ENCODE assay signal across 11 cellular contexts in the genomic region with DNA sequence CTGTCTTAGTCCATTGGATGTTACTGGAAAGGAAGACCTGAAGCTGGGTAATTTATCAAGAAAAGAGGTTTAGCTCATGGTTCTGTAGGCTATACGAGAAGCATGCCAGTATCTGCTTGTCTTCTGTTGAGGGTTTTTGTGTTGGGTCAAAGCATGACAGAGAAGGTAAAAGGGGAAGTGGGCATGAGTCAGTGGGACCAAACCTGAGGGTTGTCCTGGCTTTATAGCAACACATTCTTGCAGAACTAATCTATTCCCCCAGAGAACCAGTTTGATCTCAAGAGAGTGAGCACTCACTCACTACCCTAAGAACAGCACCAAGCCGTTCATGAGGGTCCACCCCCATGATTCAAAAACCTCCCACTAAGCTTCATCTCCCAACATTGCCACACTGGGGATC. TPM values are rescaled to one million over a fixed set of nuclear protein-coding genes. Genes with fewer than 3 reads are reported as not detected.
DNase-seq lines count a peak whose midpoint lies in the region; ATAC-seq, FAIRE-seq and TF ChIP-seq lines count a peak whose summit lies in the region.
"Had no signal": no experiment of that assay in that cellular context is flagged by ENCODE, and none has a peak within 500 bp of the region (broad histone marks: within the 10 kb centered on the region; RNA-seq: fewer than 3 reads in every experiment).

No MANE protein-coding gene starts in this region.

- POLR2A ChIA-PET in GM12878 (lab: Charles Lee) = no interaction called here

- 0 out of 4 replicates have a peak, but pooled peaks of 1 of the 2 experiments have one; percentile 22 for TF ChIP-seq EP300 in GM12878 (IDR thresholded peaks at IDR 0.05; ENCODE audit: borderline replicate concordance in 1 of 2, control insufficient read depth in 1 of 2, low read depth in 2 of 2, low read length in 2 of 2)

- no peak for TF ChIP-seq RAD21 in GM12878 (IDR thresholded peaks at IDR 0.05; ENCODE audit: insufficient read depth, low read depth, low read length)

- no peak overlapping the region for H3K4me3 Mint-ChIP-seq in H9
- H3K4me3 Mint-ChIP-seq in T-helper 17 cell = no peak overlapping the region

- in situ Hi-C loops in GM12878 (cut with MboI) = no loop called here

- H3K27me3 ChIP-seq in GM12878 (replicated peaks in 1 of 2; ENCODE audit: control insufficient read depth in 2 of 2, insufficient read depth in 2 of 2, low read length in 1 of 2) (no peaks in the 10 kb centered on the region), H9 (ENCODE audit: insufficient read depth, low read length) (no peaks in the 10 kb centered on the region)
- H3K27me3 ChIP-seq: body of pancreas had no signal

- peak overlapping the region; percentile 2; the same call in 1 of the 2 replicates for H2AFZ ChIP-seq in GM12878 (ENCODE audit: control insufficient read depth, low read depth, low read length)
- no peak overlapping the region for H2AFZ ChIP-seq in H9 (ENCODE audit: low read length)

- SMC1A ChIA-PET in GM12878 (lab: Charles Lee; ENCODE audit: uncharacterized antibody, unreplicated experiment) = interaction anchor here (0.7 to 2.1 kb wide), 8 partner anchors 11 to 118 kb away, joined by 3 to 5 read pairs (median 4); no protein-coding TSS in a partner anchor

- H2BK12ac ChIP-seq in H9 (ENCODE audit: insufficient read length, low read depth, low read length) = no peak overlapping the region

- no peaks in the 10 kb centered on the region for H3K9me3 Mint-ChIP-seq in H9

- H2BK5ac ChIP-seq in H9 (ENCODE audit: insufficient read length, low read length) = no peak overlapping the region

- no peaks in the 10 kb centered on the region for H3K27me3 Mint-ChIP-seq in H9 (ENCODE audit: low read depth)
- H3K27me3 Mint-ChIP-seq in T-helper 17 cell = peaks cover 5% of the 10 kb centered on the region

- no peaks in the 10 kb centered on the region for H3K36me3 Mint-ChIP-seq in H9 (ENCODE audit: insufficient read depth in 1 of 3, low read depth in 3 of 3)
- no peaks in the 10 kb centered on the region for H3K36me3 Mint-ChIP-seq in T-helper 17 cell (ENCODE audit: low read depth)

- no peaks in the 10 kb centered on the region for H3K79me1 ChIP-seq in H9 (ENCODE audit: insufficient read depth, low read depth, low read length, poor library complexity, severe bottlenecking)

- H2BK120ac ChIP-seq in H9 (ENCODE audit: low read depth, low read length, poor library complexity, severe bottlenecking) = no peak overlapping the region

- FAIRE-seq in GM12878 (lab: Jason Lieb, UNC) = no peak

- H3K4me1 ChIP-seq in GM12878 (ENCODE audit: control insufficient read depth, insufficient read depth, low read length) (peaks cover 8% of the 10 kb centered on the region), H9 (ENCODE audit: insufficient read depth, low read length) (peaks cover 1% of the 10 kb centered on the region; the same call in 1 of the 2 replicates)
- H3K4me1 ChIP-seq: body of pancreas had no signal

- H3K18ac ChIP-seq in H9 (ENCODE audit: insufficient read length, low read depth, low read length) = no peak overlapping the region

- TF ChIP-seq POLR2A in GM12878 (IDR thresholded peaks at IDR 0.05; ENCODE audit: low read depth, low read length) = no peak

- no peak overlapping the region for H3K4ac ChIP-seq in H9 (ENCODE audit: low read depth, low read length)

- WGBS in GM12878 (ENCODE audit: insufficient coverage, insufficient replicate concordance, low lambda C conversion rate, missing lambda C conversion rate) = 0% methylated on average over 2 of the region's 2 CpGs
- no CpG with 5 or more reads among the region's 2 CpGs for WGBS in H9 (ENCODE audit: extremely low coverage, insufficient read length, low lambda C conversion rate)

- RAD21 ChIA-PET in GM12878 (lab: Charles Lee; ENCODE audit: unreplicated experiment) = interaction anchor here (0.6 to 1.8 kb wide), 3 partner anchors 49 to 282 kb away, joined by 3 to 5 read pairs (median 3); no protein-coding TSS in a partner anchor

- H4K91ac ChIP-seq in H9 (ENCODE audit: insufficient read length, low read depth, low read length) = no peak overlapping the region

- H3T11ph ChIP-seq in H9 (ENCODE audit: low read length) = no peak overlapping the region

- intact Hi-C loops in GM12878 (cut with micrococcal nuclease; ENCODE audit: unreplicated experiment) = no loop called here

- no peak overlapping the region for H3K56ac ChIP-seq in H9 (ENCODE audit: insufficient read length, low read depth, low read length)

- BruUV-seq in GM12878 (replicated peaks; lab: Mats Ljungman, UMichigan) = no TSS peak

- no peak overlapping the region for H4K5ac ChIP-seq in H9 (ENCODE audit: insufficient read length, low read depth, low read length)

- H3K4me2 ChIP-seq in GM12878 (ENCODE audit: control insufficient read depth, insufficient read depth) (peak overlapping the region; percentile 22; the same call in 1 of the 2 replicates), H9 (ENCODE audit: insufficient read depth, insufficient read length, low read length) (no peak overlapping the region)

- no peak overlapping the region for H2BK15ac ChIP-seq in H9 (ENCODE audit: low read depth, low read length)

- H3K9ac ChIP-seq in GM12878 (ENCODE audit: control insufficient read depth, insufficient read depth, low read length) (no peak overlapping the region), H9 (ENCODE audit: extremely low read depth, insufficient read length, low read length) (no peak overlapping the region)

- DNase-seq in GM12878 (ENCODE audit: low read depth, low spot score) (peak; percentile 52), H9 (no peak), T-helper 17 cell (no peak)
- DNase-seq in stimulated activated CD4-positive, alpha-beta T cell treated with anti-CD3 and anti-CD28 coated beads, Interleukin-12 subunit alpha, Interleukin-12 subunit beta, amount 100 ng/mL, for 4 hours = no peak
- DNase-seq: body of pancreas, NCI-H1105 treated with DMSO at 0.1 percent for 48 hours, Right ventricle myocardium superior had no signal

- no peaks in the 10 kb centered on the region for H3K23me2 ChIP-seq in H9 (ENCODE audit: insufficient read length, low read depth, low read length, poor library complexity, severe bottlenecking)

- no peak overlapping the region for H3K4me3 ChIP-seq in GM12878
- H3K4me3 ChIP-seq: body of pancreas had no signal

- H3K9me3 ChIP-seq in GM12878 (replicated peaks; ENCODE audit: control insufficient read depth, insufficient read depth, low read length) = no peaks in the 10 kb centered on the region
- H3K9me3 ChIP-seq in H9 (ENCODE audit: control insufficient read depth, low read depth, low read length) = no peaks in the 10 kb centered on the region
- no peaks in the 10 kb centered on the region for H3K9me3 ChIP-seq in T-helper 17 cell (ENCODE audit: control insufficient read depth, low read length, poor library complexity, severe bottlenecking)
- H3K9me3 ChIP-seq: body of pancreas had no signal

- no peak overlapping the region for H3K14ac ChIP-seq in H9 (ENCODE audit: insufficient read depth, low read length)

- no peak overlapping the region for H2BK20ac ChIP-seq in H9 (ENCODE audit: low read depth, low read length, poor library complexity, severe bottlenecking)

- peaks cover 9 to 10% of the 10 kb centered on the region in 2 experiments for H3K4me1 Mint-ChIP-seq in H9
- H3K4me1 Mint-ChIP-seq in T-helper 17 cell = no peaks in the 10 kb centered on the region

- no peak overlapping the region for H2AK5ac ChIP-seq in H9 (ENCODE audit: insufficient read length, low read length)

- no peak overlapping the region for H4K8ac ChIP-seq in H9 (replicated peaks; ENCODE audit: insufficient read length, low read depth, low read length)

- no peak overlapping the region for H3K27ac ChIP-seq in GM12878 (ENCODE audit: control insufficient read depth, insufficient read depth)
- H3K27ac ChIP-seq in H9 (ENCODE audit: insufficient read length, low read depth, low read length) = no peak overlapping the region
- H3K27ac ChIP-seq: body of pancreas had no signal

- H3K23ac ChIP-seq in H9 (ENCODE audit: insufficient read length, low read depth, low read length) = no peak overlapping the region

- ATAC-seq in GM18867 (IDR thresholded peaks at IDR 0.05; ENCODE audit: unreplicated experiment) = peak; percentile 83
- ATAC-seq in GM21723 (IDR thresholded peaks at IDR 0.05; ENCODE audit: unreplicated experiment) = peak; percentile 83
- peak; percentile 82 for ATAC-seq in HG03342 (IDR thresholded peaks at IDR 0.05; ENCODE audit: unreplicated experiment)
- peak; percentile 84 for ATAC-seq in GM12878
- ATAC-seq in GM18519 (IDR thresholded peaks at IDR 0.05; ENCODE audit: low FRiP score, unreplicated experiment) = no peak
- ATAC-seq in T-helper 17 cell = no peak
- ATAC-seq: body of pancreas had no signal

- CTCF ChIA-PET in GM12878 (lab: Yijun Ruan, JAX) = interaction anchor here (1.1 to 1.3 kb wide), 3 partner anchors 11 to 118 kb away, joined by 3 to 6 read pairs (median 5); no protein-coding TSS in a partner anchor

- TF ChIP-seq CTCF in GM12878 (IDR thresholded peaks at IDR 0.05 in 2 of 3, conservative IDR thresholded peaks at IDR 0.05 in 1 of 3; ENCODE audit: control insufficient read depth in 2 of 3, extremely low read depth in 1 of 3, insufficient read depth in 1 of 3, low read depth in 3 of 3, low read length in 3 of 3) (no peak), H9 (conservative IDR thresholded peaks at IDR 0.05) (no peak)

- no peak overlapping the region for H3K27ac Mint-ChIP-seq in H9
- H3K27ac Mint-ChIP-seq in T-helper 17 cell = no peak overlapping the region

- H3K79me2 ChIP-seq in GM12878 (ENCODE audit: control insufficient read depth, insufficient read depth, low read length) (no peaks in the 10 kb centered on the region), H9 (ENCODE audit: insufficient read depth, low read length) (no peaks in the 10 kb centered on the region)

- no peaks in the 10 kb centered on the region for H3K36me3 ChIP-seq in GM12878 (ENCODE audit: control insufficient read depth in 2 of 2, insufficient read depth in 2 of 2, low read length in 1 of 2)

- no peaks in the 10 kb centered on the region for H4K20me1 ChIP-seq in GM12878 (ENCODE audit: control insufficient read depth, insufficient read depth)
- no peaks in the 10 kb centered on the region for H4K20me1 ChIP-seq in H9 (ENCODE audit: control insufficient read depth, insufficient read depth, insufficient read length)

RNA-seq across cellular contexts. Expression of a gene that starts 19.0 kb away (rescaled TPM):
- total RNA-seq in GM12878 (2013; cell fraction: nucleolus; rRNA removed) = 8.9 and 9.4 TPM in 2 replicates
- total RNA-seq in GM12878 (2014; rRNA removed) = 4.9 and 5.6 TPM in 2 replicates
- total RNA-seq in GM12878 (2014; rRNA removed; fragmentation: Illumina TruSeq; extraction: Trizol) = 5.9 and 6.6 TPM in 2 replicates
- 8.3 and 9.4 TPM in 2 replicates for total RNA-seq in GM12878 (2021)
- polyA plus RNA-seq in GM12878 (2011; ENCODE audit: low read depth) = 3.1 TPM
- polyA plus RNA-seq in GM12878 (2011; rRNA removed) = 23.8 and 38.7 TPM in 2 replicates
- 8.5 and 10.5 TPM in 2 replicates for polyA plus RNA-seq in GM12878 (2011; cell fraction: cytosol; rRNA removed)
- 7.4 and 7.8 TPM in 2 replicates for polyA plus RNA-seq in GM12878 (2011; cell fraction: nucleus; rRNA removed)
- polyA plus RNA-seq in GM12878 (2012) = 6.1 and 6.2 TPM in 2 replicates
- 9.3 and 12.5 TPM in 2 replicates for polyA plus RNA-seq in GM12878 (2014; fragmentation: Illumina TruSeq; extraction: Trizol)
- 1 to 10 TPM; 3.1 to 6.1 TPM for polyA plus RNA-seq in GM12878 (2014; fragmentation: Nextera tagmentation; extraction: Ambion mirVana)
- polyA plus RNA-seq in GM12878 (2014; rRNA removed) = 4.8 and 6.1 TPM in 2 replicates
- 10 to 100 TPM; 15.7 to 17.6 TPM for polyA plus RNA-seq in GM12878 (2016; fragmentation: Nextera tagmentation; extraction: Ambion mirVana)
- 12.1 and 15.8 TPM in 2 replicates for polyA minus RNA-seq in GM12878 (2011; rRNA and poly(A)+ RNA removed)
- 8.4 and 10.0 TPM in 2 replicates for polyA minus RNA-seq in GM12878 (2011; cell fraction: cytosol; rRNA and poly(A)+ RNA removed)
- polyA minus RNA-seq in GM12878 (2011; cell fraction: nucleus; rRNA and poly(A)+ RNA removed) = 8.3 and 14.4 TPM in 2 replicates
- total RNA-seq in H9 (2021) = 46.3 and 47.5 TPM in 2 replicates
- 10 to 100 TPM; 26.4 to 32.3 TPM for total RNA-seq in T-helper 17 cell

Comparison
In these comparisons a context has a peak if more than half of its experiments do, and no peak if none do; other contexts are left out.
1. ATAC-seq: peak in GM18867 (single experiment), GM21723 (single experiment), HG03342 (single experiment) and GM12878 (single experiment); none in GM18519 (single experiment) and T-helper 17 cell (single experiment).